18 cellular contexts compared by ENCODE assay signal in genomic region chr1:159892944-159893343, GRCh38. TPM values are rescaled to one million over a fixed set of nuclear protein-coding genes. Genes with fewer than 3 reads are reported as not detected.
DNase-seq lines count a peak whose midpoint lies in the region; ATAC-seq, FAIRE-seq and TF ChIP-seq lines count a peak whose summit lies in the region.
"Had no signal": no experiment of that assay in that cellular context is flagged by ENCODE, and none has a peak within 500 bp of the region (broad histone marks: within the 10 kb centered on the region; RNA-seq: fewer than 3 reads in every experiment).

No MANE protein-coding gene starts in this region.

- H2AFZ ChIP-seq in GM12878 (ENCODE audit: control insufficient read depth, low read depth, low read length), result no peak overlapping the region
- no peak overlapping the region for H2AFZ ChIP-seq in osteoblast (ENCODE audit: low read length)

- BruUV-seq in GM12878 (replicated peaks; lab: Mats Ljungman, UMichigan), result no TSS peak

- in situ Hi-C loops in GM12878 (cut with MboI), result loop anchor here (5.0 kb wide), 1 partner anchor 96 kb away; no protein-coding TSS in a partner anchor

- no peak overlapping the region for H3K27ac Mint-ChIP-seq in activated CD4-positive, alpha-beta T cell treated with anti-CD3 and anti-CD28 coated beads, Interleukin-2, amount 10 ng/mL, durations not matched to agents 7 days and 5 days
- H3K27ac Mint-ChIP-seq: natural killer cell treated with Interleukin-12 subunit alpha and Interleukin-12 subunit beta and Interleukin-15 and Interleukin-18, amount 100 ng/mL, for 72 hours had no signal

- SMC1A ChIA-PET in GM12878 (lab: Charles Lee; ENCODE audit: uncharacterized antibody, unreplicated experiment), result interaction anchor here (0.6 to 12.2 kb wide), 27 partner anchors 8 to 761 kb away, joined by 3 to 289 read pairs (median 4); partner anchors contain the start of genes FCRL6 and TAGLN2

- TF ChIP-seq CTCF in LNCAP (IDR thresholded peaks at IDR 0.05), result peak; percentile 17; the same call in 1 of the 2 replicates
- peak; percentile 19 to 32 (median 21); a peak in 3 of 6 replicates for TF ChIP-seq CTCF in GM12878 (IDR thresholded peaks at IDR 0.05 in 2 of 3, conservative IDR thresholded peaks at IDR 0.05 in 1 of 3; ENCODE audit: control insufficient read depth in 2 of 3, extremely low read depth in 1 of 3, insufficient read depth in 1 of 3, low read depth in 3 of 3, low read length in 3 of 3)
- TF ChIP-seq CTCF in neutrophil (IDR thresholded peaks at IDR 0.05), result no peak
- no peak for TF ChIP-seq CTCF in osteoblast (IDR thresholded peaks at IDR 0.05; ENCODE audit: extremely low read depth, low read depth, low read length)
- TF ChIP-seq CTCF in left lung (IDR thresholded peaks at IDR 0.05), result no peak

- DNase-seq in activated CD4-positive, alpha-beta T cell treated with anti-CD3 and anti-CD28 coated beads, Interleukin-2, amount 10 ng/mL, durations not matched to agents 7 days and 5 days, result peak; percentile 39
- no peak for DNase-seq in activated CD4-positive, alpha-beta T cell treated with anti-CD3 and anti-CD28 coated beads, Interleukin-2, amount 50 U/mL, for 48 hours
- no peak for DNase-seq in GM12878 (ENCODE audit: low read depth, low spot score)
- DNase-seq in osteoblast (ENCODE audit: insufficient read length, low spot score, missing footprints), result no peak
- DNase-seq in left lung, result no peak
- no peak for DNase-seq in NCI-H1105 treated with DMSO at 0.1 percent for 48 hours (lab: John Stamatoyannopoulos, UW)
- DNase-seq: activated T-cell treated with anti-CD3 and anti-CD28 coated beads, Interleukin-2, amount 50 U/mL, for 1 hour; anterior cingulate cortex; effector CD4-positive, alpha-beta T cell; NCI-H2171; substantia nigra had no signal

- H3K27me3 ChIP-seq in GM12878 (replicated peaks in 1 of 2; ENCODE audit: control insufficient read depth in 2 of 2, insufficient read depth in 2 of 2, low read length in 1 of 2), result 0 out of 4 replicates have a peak, but pooled peaks cover 0 to 2% of the 10 kb centered on the region in 2 experiments
- no peaks in the 10 kb centered on the region for H3K27me3 ChIP-seq in neutrophil
- no peaks in the 10 kb centered on the region for H3K27me3 ChIP-seq in osteoblast (ENCODE audit: insufficient read depth, low read length)
- no peaks in the 10 kb centered on the region for H3K27me3 ChIP-seq in left lung
- H3K27me3 ChIP-seq: BLaER1 had no signal

- H3K4me3 ChIP-seq in GM12878, result no peak overlapping the region
- no peak overlapping the region for H3K4me3 ChIP-seq in neutrophil (ENCODE audit: low read depth in 1 of 2, low read length in 1 of 2)
- H3K4me3 ChIP-seq in osteoblast (ENCODE audit: insufficient read depth, low read length), result no peak overlapping the region
- H3K4me3 ChIP-seq in left lung, result no peak overlapping the region
- H3K4me3 ChIP-seq: BLaER1, K562 had no signal

- no peak overlapping the region for H3K4me3 Mint-ChIP-seq in activated CD4-positive, alpha-beta T cell treated with anti-CD3 and anti-CD28 coated beads, Interleukin-2, amount 10 ng/mL, durations not matched to agents 7 days and 5 days
- H3K4me3 Mint-ChIP-seq: natural killer cell treated with Interleukin-12 subunit alpha and Interleukin-12 subunit beta and Interleukin-15 and Interleukin-18, amount 100 ng/mL, for 72 hours had no signal

- no peaks in the 10 kb centered on the region for H3K9me3 Mint-ChIP-seq in activated CD4-positive, alpha-beta T cell treated with anti-CD3 and anti-CD28 coated beads, Interleukin-2, amount 10 ng/mL, durations not matched to agents 7 days and 5 days
- H3K9me3 Mint-ChIP-seq: natural killer cell treated with Interleukin-12 subunit alpha and Interleukin-12 subunit beta and Interleukin-15 and Interleukin-18, amount 100 ng/mL, for 72 hours had no signal

- no peak overlapping the region for H3K9ac ChIP-seq in GM12878 (ENCODE audit: control insufficient read depth, insufficient read depth, low read length)
- H3K9ac ChIP-seq: BLaER1 had no signal

- intact Hi-C loops in GM12878 (cut with micrococcal nuclease; ENCODE audit: unreplicated experiment), result no loop called here
- intact Hi-C loops in left lung (cut with DNase I), result loop anchor here in 1 of 2 donors (5.0 kb wide), 1 partner anchor 96 kb away; no protein-coding TSS in a partner anchor

- POLR2A ChIA-PET in activated CD4-positive, alpha-beta T cell treated with anti-CD3 and anti-CD28 coated beads, Interleukin-2, amount 10 ng/mL, durations not matched to agents 7 days and 5 days (lab: Charles Lee), result no interaction called here
- POLR2A ChIA-PET in GM12878 (lab: Charles Lee), result interaction anchor here (0.6 to 1.2 kb wide), 2 partner anchors 95 to 102 kb away, joined by 4 read pairs; no protein-coding TSS in a partner anchor

- H3K27me3 Mint-ChIP-seq in activated CD4-positive, alpha-beta T cell treated with anti-CD3 and anti-CD28 coated beads, Interleukin-2, amount 10 ng/mL, durations not matched to agents 7 days and 5 days, result peaks cover 18% of the 10 kb centered on the region
- H3K27me3 Mint-ChIP-seq: natural killer cell treated with Interleukin-12 subunit alpha and Interleukin-12 subunit beta and Interleukin-15 and Interleukin-18, amount 100 ng/mL, for 72 hours had no signal

- TF ChIP-seq POLR2A in GM12878 (IDR thresholded peaks at IDR 0.05; ENCODE audit: low read depth, low read length), result no peak

- ATAC-seq in GM12878 (no peak), left lung (no peak)
- ATAC-seq: K562; natural killer cell treated with Interleukin-12 subunit alpha and Interleukin-12 subunit beta and Interleukin-15 and Interleukin-18, amount 100 ng/mL, for 72 hours had no signal

- H3K27ac ChIP-seq in GM12878 (ENCODE audit: control insufficient read depth, insufficient read depth) (no peak overlapping the region), neutrophil (peak overlapping the region; percentile 28), osteoblast (ENCODE audit: low read depth, low read length) (no peak overlapping the region), left lung (no peak overlapping the region)
- H3K27ac ChIP-seq: BLaER1 had no signal

- H3K9me3 ChIP-seq in GM12878 (replicated peaks; ENCODE audit: control insufficient read depth, insufficient read depth, low read length), result no peaks in the 10 kb centered on the region
- H3K9me3 ChIP-seq in neutrophil, result no peaks in the 10 kb centered on the region
- H3K9me3 ChIP-seq in osteoblast (ENCODE audit: low read depth, low read length), result no peaks in the 10 kb centered on the region
- no peaks in the 10 kb centered on the region for H3K9me3 ChIP-seq in left lung
- H3K9me3 ChIP-seq: BLaER1 had no signal

- 0 out of 2 replicates have a peak, but pooled peaks have one; percentile 13 for TF ChIP-seq RAD21 in GM12878 (IDR thresholded peaks at IDR 0.05; ENCODE audit: insufficient read depth, low read depth, low read length)

- H3K4me1 Mint-ChIP-seq in activated CD4-positive, alpha-beta T cell treated with anti-CD3 and anti-CD28 coated beads, Interleukin-2, amount 10 ng/mL, durations not matched to agents 7 days and 5 days, result peaks cover 15% of the 10 kb centered on the region

- RAD21 ChIA-PET in GM12878 (lab: Charles Lee; ENCODE audit: unreplicated experiment), result interaction anchor here (0.7 to 7.6 kb wide), 19 partner anchors 12 to 695 kb away, joined by 3 to 153 read pairs (median 5); partner anchors contain the start of genes DUSP23, FCRL6 and TAGLN2

- no peak for TF ChIP-seq EP300 in GM12878 (IDR thresholded peaks at IDR 0.05; ENCODE audit: borderline replicate concordance in 1 of 2, control insufficient read depth in 1 of 2, low read depth in 2 of 2, low read length in 2 of 2)

- no peaks in the 10 kb centered on the region for H3K36me3 ChIP-seq in GM12878 (ENCODE audit: control insufficient read depth in 2 of 2, insufficient read depth in 2 of 2, low read length in 1 of 2)
- no peaks in the 10 kb centered on the region for H3K36me3 ChIP-seq in neutrophil
- H3K36me3 ChIP-seq in osteoblast (ENCODE audit: insufficient read depth, low read length), result no peaks in the 10 kb centered on the region
- H3K36me3 ChIP-seq in left lung, result no peaks in the 10 kb centered on the region
- H3K36me3 ChIP-seq: BLaER1 had no signal

- H3K79me2 ChIP-seq in GM12878 (ENCODE audit: control insufficient read depth, insufficient read depth, low read length) (no peaks in the 10 kb centered on the region), osteoblast (ENCODE audit: insufficient read depth, low read length) (no peaks in the 10 kb centered on the region)

- H4K20me1 ChIP-seq in GM12878 (ENCODE audit: control insufficient read depth, insufficient read depth) (no peaks in the 10 kb centered on the region), osteoblast (ENCODE audit: insufficient read depth, low read length) (no peaks in the 10 kb centered on the region)
- H4K20me1 ChIP-seq: BLaER1 had no signal

- CTCF ChIA-PET in activated CD4-positive, alpha-beta T cell treated with anti-CD3 and anti-CD28 coated beads, Interleukin-2, amount 10 ng/mL, durations not matched to agents 7 days and 5 days (lab: Charles Lee), result interaction anchor here (1.0 to 5.1 kb wide), 17 partner anchors 12 to 127 kb away, joined by 3 to 33 read pairs (median 5); partner anchors contain the start of gene DUSP23
- CTCF ChIA-PET in GM12878 (lab: Yijun Ruan, JAX), result interaction anchor here (0.6 to 14.8 kb wide), 45 partner anchors 12 to 760 kb away, joined by 3 to 476 read pairs (median 4); partner anchors contain the start of genes DUSP23, FCRL6, PIGM and SLAMF8

- H3K4me2 ChIP-seq in GM12878 (ENCODE audit: control insufficient read depth, insufficient read depth), result no peak overlapping the region
- no peak overlapping the region for H3K4me2 ChIP-seq in osteoblast (ENCODE audit: insufficient read depth, low read length)
- H3K4me2 ChIP-seq: BLaER1 had no signal

- no peak for FAIRE-seq in GM12878 (lab: Jason Lieb, UNC)
- FAIRE-seq: frontal cortex, islet of Langerhans, K562 had no signal

- H3K4me1 ChIP-seq in GM12878 (ENCODE audit: control insufficient read depth, insufficient read depth, low read length) (peaks cover 15% of the 10 kb centered on the region), neutrophil (ENCODE audit: control insufficient read depth in 1 of 2, insufficient read depth in 1 of 2, low read depth in 1 of 2, low read length in 1 of 2) (peaks cover 56 to 67% of the 10 kb centered on the region in 2 experiments), osteoblast (ENCODE audit: insufficient read depth, low read length) (peaks cover 26% of the 10 kb centered on the region), left lung (peaks cover 24 to 50% of the 10 kb centered on the region in 2 donors)

- 67% methylated on average over 5 of the region's 5 CpGs for WGBS in GM12878 (ENCODE audit: insufficient coverage, insufficient replicate concordance, low lambda C conversion rate, missing lambda C conversion rate)

- no peaks in the 10 kb centered on the region for H3K36me3 Mint-ChIP-seq in activated CD4-positive, alpha-beta T cell treated with anti-CD3 and anti-CD28 coated beads, Interleukin-2, amount 10 ng/mL, durations not matched to agents 7 days and 5 days (ENCODE audit: low read depth)
- H3K36me3 Mint-ChIP-seq: natural killer cell treated with Interleukin-12 subunit alpha and Interleukin-12 subunit beta and Interleukin-15 and Interleukin-18, amount 100 ng/mL, for 72 hours had no signal

RNA-seq across cellular contexts. Expression of gene CFAP45, which starts 7.0 kb away (rescaled TPM):
- under 1 TPM; 0.25 to 0.37 TPM for total RNA-seq in activated CD4-positive, alpha-beta T cell treated with anti-CD3 and anti-CD28 coated beads, Interleukin-2, amount 10 ng/mL, durations not matched to agents 7 days and 5 days
- total RNA-seq in GM12878 (2013; cell fraction: nucleolus; rRNA removed), result 2.3 and 2.7 TPM in 2 replicates
- total RNA-seq in GM12878 (2014; rRNA removed), result 0.33 and 0.56 TPM in 2 replicates
- total RNA-seq in GM12878 (2014; rRNA removed; fragmentation: Illumina TruSeq; extraction: Trizol), result 0.72 and 0.78 TPM in 2 replicates
- 0.64 and 0.93 TPM in 2 replicates for total RNA-seq in GM12878 (2021)
- polyA plus RNA-seq in GM12878 (2011; ENCODE audit: low read depth), result 1.2 TPM
- 0.69 and 1.1 TPM in 2 replicates for polyA plus RNA-seq in GM12878 (2011; rRNA removed)
- 0.28 and 0.37 TPM in 2 replicates for polyA plus RNA-seq in GM12878 (2011; cell fraction: cytosol; rRNA removed)
- polyA plus RNA-seq in GM12878 (2011; cell fraction: nucleus; rRNA removed), result 1.0 and 1.5 TPM in 2 replicates
- 0.74 and 0.87 TPM in 2 replicates for polyA plus RNA-seq in GM12878 (2012)
- 0.73 and 0.89 TPM in 2 replicates for polyA plus RNA-seq in GM12878 (2014; fragmentation: Illumina TruSeq; extraction: Trizol)
- polyA plus RNA-seq in GM12878 (2014; fragmentation: Nextera tagmentation; extraction: Ambion mirVana), result under 1 TPM; 0.43 to 0.46 TPM
- 0.82 and 0.91 TPM in 2 replicates for polyA plus RNA-seq in GM12878 (2014; rRNA removed)
- under 1 TPM; 0.58 to 0.91 TPM for polyA plus RNA-seq in GM12878 (2016; fragmentation: Nextera tagmentation; extraction: Ambion mirVana)
- polyA minus RNA-seq in GM12878 (2011; rRNA and poly(A)+ RNA removed), result 0.37 and 0.72 TPM in 2 replicates
- not detected in 2 replicates for polyA minus RNA-seq in GM12878 (2011; cell fraction: cytosol; rRNA and poly(A)+ RNA removed)
- polyA minus RNA-seq in GM12878 (2011; cell fraction: nucleus; rRNA and poly(A)+ RNA removed), result 0.24 and 0.29 TPM in 2 replicates
- 0.29 and 0.36 TPM in 2 replicates for total RNA-seq in osteoblast
- total RNA-seq in left lung, result 1 to 10 TPM; 1.1 to 4.7 TPM

RNA-seq across cellular contexts. Expression of gene VSIG8, which starts 30.5 kb away (rescaled TPM):
- total RNA-seq in activated CD4-positive, alpha-beta T cell treated with anti-CD3 and anti-CD28 coated beads, Interleukin-2, amount 10 ng/mL, durations not matched to agents 7 days and 5 days, result not detected
- total RNA-seq in GM12878 (2013; cell fraction: nucleolus; rRNA removed), result not detected in 2 replicates
- not detected in 2 replicates for total RNA-seq in GM12878 (2014; rRNA removed)
- not detected in 2 replicates for total RNA-seq in GM12878 (2014; rRNA removed; fragmentation: Illumina TruSeq; extraction: Trizol)
- total RNA-seq in GM12878 (2021), result not detected in 2 replicates
- polyA plus RNA-seq in GM12878 (2011; ENCODE audit: low read depth), result not detected
- polyA plus RNA-seq in GM12878 (2011; rRNA removed), result not detected in 2 replicates
- polyA plus RNA-seq in GM12878 (2011; cell fraction: cytosol; rRNA removed), result not detected in 2 replicates
- 0.09 TPM in 1 of 2 replicates, not detected in the other for polyA plus RNA-seq in GM12878 (2011; cell fraction: nucleus; rRNA removed)
- 0.07 TPM in 1 of 2 replicates, not detected in the other for polyA plus RNA-seq in GM12878 (2012)
- polyA plus RNA-seq in GM12878 (2014; fragmentation: Illumina TruSeq; extraction: Trizol), result not detected in 2 replicates
- not detected for polyA plus RNA-seq in GM12878 (2014; fragmentation: Nextera tagmentation; extraction: Ambion mirVana)
- not detected in 2 replicates for polyA plus RNA-seq in GM12878 (2014; rRNA removed)
- polyA plus RNA-seq in GM12878 (2016; fragmentation: Nextera tagmentation; extraction: Ambion mirVana), result not detected
- polyA minus RNA-seq in GM12878 (2011; rRNA and poly(A)+ RNA removed), result not detected in 2 replicates
- polyA minus RNA-seq in GM12878 (2011; cell fraction: cytosol; rRNA and poly(A)+ RNA removed), result not detected in 2 replicates
- polyA minus RNA-seq in GM12878 (2011; cell fraction: nucleus; rRNA and poly(A)+ RNA removed), result not detected in 2 replicates
- total RNA-seq in osteoblast, result not detected in 2 replicates
- total RNA-seq in left lung, result not detected
- total RNA-seq: frontal cortex; K562; natural killer cell treated with Interleukin-12 subunit alpha and Interleukin-12 subunit beta and Interleukin-15 and Interleukin-18, amount 100 ng/mL, for 72 hours had no signal
- polyA plus RNA-seq: K562 had no signal

RNA-seq across cellular contexts. Expression of gene TAGLN2, which starts 32.4 kb away (rescaled TPM):
- 100 to 1,000 TPM; 429 to 461 TPM for total RNA-seq in activated CD4-positive, alpha-beta T cell treated with anti-CD3 and anti-CD28 coated beads, Interleukin-2, amount 10 ng/mL, durations not matched to agents 7 days and 5 days
- total RNA-seq in GM12878 (2013; cell fraction: nucleolus; rRNA removed), result 69.9 and 71.0 TPM in 2 replicates
- total RNA-seq in GM12878 (2014; rRNA removed) (345 and 363 TPM in 2 replicates), GM12878 (2014; rRNA removed; fragmentation: Illumina TruSeq; extraction: Trizol) (152 and 155 TPM in 2 replicates), GM12878 (2021) (340 and 350 TPM in 2 replicates), osteoblast (156 and 159 TPM in 2 replicates), left lung (100 to 1,000 TPM; 565 to 617 TPM)
- polyA plus RNA-seq in GM12878 (2011; ENCODE audit: low read depth), result 190 TPM
- polyA plus RNA-seq in GM12878 (2011; rRNA removed) (198 and 427 TPM in 2 replicates), GM12878 (2014; fragmentation: Illumina TruSeq; extraction: Trizol) (253 and 362 TPM in 2 replicates), GM12878 (2014; fragmentation: Nextera tagmentation; extraction: Ambion mirVana) (100 to 1,000 TPM; 216 to 262 TPM), GM12878 (2014; rRNA removed) (415 and 449 TPM in 2 replicates), GM12878 (2016; fragmentation: Nextera tagmentation; extraction: Ambion mirVana) (100 to 1,000 TPM; 541 to 611 TPM)
- polyA plus RNA-seq in GM12878 (2011; cell fraction: cytosol; rRNA removed), result 602 and 652 TPM in 2 replicates
- polyA plus RNA-seq in GM12878 (2011; cell fraction: nucleus; rRNA removed), result 280 and 331 TPM in 2 replicates
- 359 and 378 TPM in 2 replicates for polyA plus RNA-seq in GM12878 (2012)
- polyA minus RNA-seq in GM12878 (2011; rRNA and poly(A)+ RNA removed), result 165 and 190 TPM in 2 replicates
- 81.4 and 86.9 TPM in 2 replicates for polyA minus RNA-seq in GM12878 (2011; cell fraction: cytosol; rRNA and poly(A)+ RNA removed)
- polyA minus RNA-seq in GM12878 (2011; cell fraction: nucleus; rRNA and poly(A)+ RNA removed), result 45.7 and 64.9 TPM in 2 replicates

RNA-seq across cellular contexts. Expression of gene IGSF9, which starts 52.5 kb away (rescaled TPM):
- not detected for total RNA-seq in activated CD4-positive, alpha-beta T cell treated with anti-CD3 and anti-CD28 coated beads, Interleukin-2, amount 10 ng/mL, durations not matched to agents 7 days and 5 days
- not detected in 2 replicates for total RNA-seq in GM12878 (2013; cell fraction: nucleolus; rRNA removed)
- total RNA-seq in GM12878 (2014; rRNA removed), result not detected in 2 replicates
- total RNA-seq in GM12878 (2014; rRNA removed; fragmentation: Illumina TruSeq; extraction: Trizol), result not detected in 2 replicates
- total RNA-seq in GM12878 (2021), result not detected in 2 replicates
- not detected for polyA plus RNA-seq in GM12878 (2011; ENCODE audit: low read depth)
- polyA plus RNA-seq in GM12878 (2011; rRNA removed), result not detected in 2 replicates
- polyA plus RNA-seq in GM12878 (2011; cell fraction: cytosol; rRNA removed), result 0.01 and 0.03 TPM in 2 replicates
- polyA plus RNA-seq in GM12878 (2011; cell fraction: nucleus; rRNA removed), result 0.04 and 0.06 TPM in 2 replicates
- 0.03 TPM in 1 of 2 replicates, not detected in the other for polyA plus RNA-seq in GM12878 (2012)
- not detected in 2 replicates for polyA plus RNA-seq in GM12878 (2014; fragmentation: Illumina TruSeq; extraction: Trizol)
- not detected for polyA plus RNA-seq in GM12878 (2014; fragmentation: Nextera tagmentation; extraction: Ambion mirVana)
- polyA plus RNA-seq in GM12878 (2014; rRNA removed), result 0.04 TPM in 1 of 2 replicates, not detected in the other
- under 1 TPM in 1 of 2 experiments, not detected in 1; 0.07 TPM for polyA plus RNA-seq in GM12878 (2016; fragmentation: Nextera tagmentation; extraction: Ambion mirVana)
- not detected in 2 replicates for polyA minus RNA-seq in GM12878 (2011; rRNA and poly(A)+ RNA removed)
- polyA minus RNA-seq in GM12878 (2011; cell fraction: cytosol; rRNA and poly(A)+ RNA removed), result not detected in 2 replicates
- polyA minus RNA-seq in GM12878 (2011; cell fraction: nucleus; rRNA and poly(A)+ RNA removed), result not detected in 2 replicates
- total RNA-seq in osteoblast, result under 0.01 TPM in 2 replicates
- total RNA-seq in left lung, result 1 to 10 TPM; 2.8 to 3.0 TPM
- total RNA-seq: natural killer cell treated with Interleukin-12 subunit alpha and Interleukin-12 subunit beta and Interleukin-15 and Interleukin-18, amount 100 ng/mL, for 72 hours had no signal

Comparison
In these comparisons a context has a peak if more than half of its experiments do, and no peak if none do; other contexts are left out.
1. CTCF ChIP-seq: peak in LNCAP (single experiment) and GM12878 (3 of 3); none in neutrophil (single experiment), osteoblast (single experiment) and left lung (0 of 2).